ENCODE assay signal across 30 cellular contexts in the genomic region with DNA sequence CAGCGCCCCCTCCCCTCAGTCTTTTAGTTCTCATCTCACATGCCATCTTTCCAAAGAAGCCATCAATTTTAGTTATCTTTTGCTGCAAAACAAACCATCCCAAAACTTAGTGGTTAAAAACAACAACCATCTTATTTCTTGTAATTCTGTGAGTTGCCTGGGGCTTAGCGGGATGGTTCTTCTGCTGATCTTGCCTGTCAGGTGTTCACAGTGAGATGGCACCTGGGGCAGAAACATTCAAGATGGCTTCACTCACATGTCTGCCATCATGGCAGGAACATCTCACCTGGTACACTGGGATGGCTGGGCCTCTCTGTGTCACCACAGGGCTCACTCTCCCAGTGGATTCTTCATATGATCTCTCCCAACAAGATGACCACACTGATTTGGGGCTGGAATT.
"Had no signal": no experiment of that assay in that cellular context is flagged by ENCODE, and none has a peak within 500 bp of the region (broad histone marks: within the 10 kb centered on the region; RNA-seq: fewer than 3 reads in every experiment).

No MANE protein-coding gene starts in this region.

- H3K79me2 ChIP-seq: parathyroid adenoma had no signal

- DNase-seq: naive thymus-derived CD4-positive, alpha-beta T cell; natural killer cell; occipital lobe; ovary; posterior cingulate gyrus; psoas muscle; right cardiac atrium; spleen; stimulated activated CD4-positive, alpha-beta T cell treated with anti-CD3 and anti-CD28 coated beads, Interleukin-12 subunit alpha, Interleukin-12 subunit beta, amount 100 ng/mL, for 4 hours; stimulated activated CD4-positive, alpha-beta T cell treated with anti-CD3 and anti-CD28 coated beads, Interleukin-1b, Interleukin-23, amount 100 ng/mL, for 48 hours; stimulated activated CD4-positive, alpha-beta T cell treated with anti-CD3 and anti-CD28 coated beads, Interleukin-4, amount 100 ng/mL, for 1 hour; stimulated activated CD4-positive, alpha-beta T cell treated with anti-CD3 and anti-CD28 coated beads, Interleukin-4, amount 100 ng/mL, for 4 hours; stimulated activated CD8-positive, alpha-beta memory T cell treated with anti-CD3 and anti-CD28 coated beads, Interleukin-4, amount 100 ng/mL, for 48 hours; stimulated activated naive CD4-positive, alpha-beta T cell; stomach; thyroid gland; trophoblast cell; upper lobe of left lung; uterus had no signal

- H3K9ac ChIP-seq: neural progenitor cell, parathyroid adenoma had no signal

- H2AFZ ChIP-seq: neural progenitor cell, parathyroid adenoma had no signal

- H3K4me2 ChIP-seq: neural progenitor cell, smooth muscle cell had no signal

- H3K4me1 ChIP-seq: parathyroid adenoma, psoas muscle, right lobe of liver, spleen, stomach, thyroid gland, tibial nerve, upper lobe of left lung, uterus had no signal

- H3K4me1 Mint-ChIP-seq: natural killer cell had no signal

- H3K9me3 ChIP-seq: ovary, psoas muscle, right lobe of liver, spleen, stomach, thoracic aorta, thyroid gland, tibial nerve, upper lobe of left lung, uterus had no signal

- H3K36me3 Mint-ChIP-seq: natural killer cell; neural progenitor cell; stimulated activated memory B cell treated with anti-CD40 and anti-IgM and Interleukin-4, amounts not matched to agents 10 μg/mL and 1 μg/mL and 100 μg/mL, for 72 hours had no signal

- H3K27ac Mint-ChIP-seq: naive thymus-derived CD4-positive, alpha-beta T cell; natural killer cell; nephron; neural progenitor cell; progenitor cell of endocrine pancreas; stimulated activated memory B cell treated with anti-CD40 and anti-IgM and Interleukin-4, amounts not matched to agents 10 μg/mL and 1 μg/mL and 100 μg/mL, for 72 hours; stimulated activated naive CD8-positive, alpha-beta T cell treated with anti-CD3 and anti-CD28 coated beads, Interleukin-15, Interleukin-2, amounts not matched to agents 100 ng/mL and 50 ng/mL, for 24 hours had no signal

- ATAC-seq: naive thymus-derived CD4-positive, alpha-beta T cell; natural killer cell; psoas muscle; right cardiac atrium; right lobe of liver; stimulated activated memory B cell treated with anti-CD40 and anti-IgM and Interleukin-4, amounts not matched to agents 10 μg/mL and 1 μg/mL and 100 μg/mL, for 72 hours had no signal

- H3K27ac ChIP-seq: neural progenitor cell, ovary, parathyroid adenoma, psoas muscle, right lobe of liver, skin epidermis, spleen, stomach, thoracic aorta, thyroid gland, upper lobe of left lung, uterus had no signal

- H3K36me3 ChIP-seq: neural progenitor cell, ovary, right lobe of liver, spleen, stomach, thoracic aorta, thyroid gland, tibial nerve, upper lobe of left lung, uterus had no signal

- H3K27me3 Mint-ChIP-seq: stimulated activated memory B cell treated with anti-CD40 and anti-IgM and Interleukin-4, amounts not matched to agents 10 μg/mL and 1 μg/mL and 100 μg/mL, for 72 hours; stimulated activated naive CD8-positive, alpha-beta T cell treated with anti-CD3 and anti-CD28 coated beads, Interleukin-15, Interleukin-2, amounts not matched to agents 100 ng/mL and 50 ng/mL, for 24 hours had no signal

- H3K4me3 Mint-ChIP-seq: naive thymus-derived CD4-positive, alpha-beta T cell; natural killer cell; nephron; neural progenitor cell; stimulated activated memory B cell treated with anti-CD40 and anti-IgM and Interleukin-4, amounts not matched to agents 10 μg/mL and 1 μg/mL and 100 μg/mL, for 72 hours; stimulated activated naive CD8-positive, alpha-beta T cell treated with anti-CD3 and anti-CD28 coated beads, Interleukin-15, Interleukin-2, amounts not matched to agents 100 ng/mL and 50 ng/mL, for 24 hours had no signal

- H3K4me3 ChIP-seq: neural progenitor cell, ovary, psoas muscle, right lobe of liver, skin epidermis, smooth muscle cell, spleen, stomach, thoracic aorta, thyroid gland, tibial nerve, upper lobe of left lung, uterus had no signal

- H3K9me3 Mint-ChIP-seq: natural killer cell; nephron; neural progenitor cell; stimulated activated memory B cell treated with anti-CD40 and anti-IgM and Interleukin-4, amounts not matched to agents 10 μg/mL and 1 μg/mL and 100 μg/mL, for 72 hours had no signal

- H3K27me3 ChIP-seq: neural progenitor cell, ovary, right lobe of liver, spleen, stomach, thyroid gland, tibial nerve, upper lobe of left lung, uterus had no signal
